ENCODE assay signal across 10 cellular contexts in the genomic region with DNA sequence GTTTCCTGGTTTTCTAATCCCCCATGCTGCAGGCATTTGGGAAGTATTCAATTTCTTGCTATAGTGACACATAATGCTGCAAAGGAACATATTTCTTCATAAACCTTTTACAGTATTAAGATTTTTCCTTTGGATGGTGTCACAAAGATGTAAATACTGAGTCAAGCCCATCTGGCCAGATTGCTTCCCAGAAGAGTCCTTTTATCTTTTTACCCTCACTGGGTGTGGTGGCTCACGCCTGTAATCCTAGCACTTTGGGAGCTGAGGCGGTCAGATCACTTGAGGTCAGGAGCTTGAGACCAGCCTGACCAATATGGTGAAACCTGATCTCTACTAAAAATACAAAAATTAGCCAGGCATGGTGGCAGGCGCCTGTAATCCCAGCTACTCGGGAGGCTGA. TPM values are rescaled to one million over a fixed set of nuclear protein-coding genes. Genes with fewer than 3 reads are reported as not detected.
"Had no signal": no experiment of that assay in that cellular context is flagged by ENCODE, and none has a peak within 500 bp of the region (broad histone marks: within the 10 kb centered on the region; RNA-seq: fewer than 3 reads in every experiment).

No MANE protein-coding gene starts in this region.

RNA-seq across cellular contexts. Expression of a gene that starts 38.3 kb away (rescaled TPM):
- total RNA-seq: esophagus mucosa; foreskin keratinocyte; heart right ventricle; left ventricle myocardium inferior; mammary epithelial cell; mucosa of gallbladder; naive thymus-derived CD8-positive, alpha-beta T cell; osteocyte; right cardiac atrium had no signal
- polyA plus RNA-seq: foreskin keratinocyte; heart right ventricle; mammary epithelial cell; naive thymus-derived CD8-positive, alpha-beta T cell had no signal

RNA-seq across cellular contexts. Expression of a gene that starts 59.2 kb away (rescaled TPM):
- total RNA-seq: foreskin keratinocyte; naive thymus-derived CD8-positive, alpha-beta T cell; psoas muscle had no signal
- polyA plus RNA-seq: foreskin keratinocyte; naive thymus-derived CD8-positive, alpha-beta T cell had no signal

RNA-seq across cellular contexts. Expression of a gene that starts 59.3 kb away (rescaled TPM):
- total RNA-seq: foreskin keratinocyte; naive thymus-derived CD8-positive, alpha-beta T cell had no signal
- polyA plus RNA-seq: foreskin keratinocyte; mammary epithelial cell; naive thymus-derived CD8-positive, alpha-beta T cell had no signal
